In the genomic region with DNA sequence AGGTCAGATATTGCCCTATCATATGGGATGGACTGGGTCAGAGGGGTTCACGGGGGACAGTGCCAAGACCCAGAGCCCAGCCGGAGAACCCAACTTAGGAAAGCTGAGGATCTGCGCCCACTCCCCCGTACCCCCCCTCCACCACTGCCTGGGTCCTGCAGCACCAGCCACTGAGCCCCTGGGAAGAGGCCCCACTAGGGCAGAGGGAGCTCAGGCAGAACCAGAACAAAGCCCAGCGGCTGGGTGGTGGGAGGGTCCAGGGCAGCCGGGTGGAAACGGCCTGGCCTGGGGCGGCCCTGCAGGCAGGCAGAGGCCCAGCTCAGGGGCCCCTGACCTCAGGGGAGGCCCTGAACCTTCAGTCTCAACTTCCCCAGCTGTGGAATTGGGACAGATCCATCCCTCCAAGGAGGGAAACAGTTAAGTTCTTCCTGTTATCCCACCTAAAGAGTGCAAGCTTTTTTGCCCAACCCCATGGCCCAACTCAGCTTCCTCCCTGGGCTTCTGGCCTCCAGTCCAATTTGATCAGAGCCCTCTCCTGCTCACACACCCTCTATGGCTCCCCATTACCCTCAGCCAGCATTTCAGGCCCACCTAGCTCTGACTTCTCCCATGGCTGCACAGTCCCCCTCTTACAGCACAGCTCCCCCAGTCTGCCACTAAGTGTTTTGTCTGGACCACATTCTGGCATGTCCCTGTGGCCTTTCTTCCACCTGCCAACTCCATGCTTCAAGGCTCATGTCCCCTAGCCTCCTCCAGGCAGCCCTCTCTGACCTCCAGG, we compare ENCODE assay signal across 1 cellular context.
TF ChIP-seq lines count a peak whose summit lies in the region.

No MANE protein-coding gene starts in this region.

TF ChIP-seq in A549, 52 proteins besides CTCF, POLR2A, EP300 and RAD21 (continued from another document):
- TF ChIP-seq ZSCAN20 (CRISPR knock-in tag; IDR thresholded peaks at IDR 0.05) (no peak), CEBPB (IDR thresholded peaks at IDR 0.05) (no peak), NR3C1 (IDR thresholded peaks at IDR 0.05) (no peak), HOXB13 (CRISPR knock-in tag; IDR thresholded peaks at IDR 0.05; ENCODE audit: low read depth) (no peak)
TF ChIP-seq in A549: peak in this region for 3.
